ENCODE assay signal across 4 cellular contexts in the genomic region with DNA sequence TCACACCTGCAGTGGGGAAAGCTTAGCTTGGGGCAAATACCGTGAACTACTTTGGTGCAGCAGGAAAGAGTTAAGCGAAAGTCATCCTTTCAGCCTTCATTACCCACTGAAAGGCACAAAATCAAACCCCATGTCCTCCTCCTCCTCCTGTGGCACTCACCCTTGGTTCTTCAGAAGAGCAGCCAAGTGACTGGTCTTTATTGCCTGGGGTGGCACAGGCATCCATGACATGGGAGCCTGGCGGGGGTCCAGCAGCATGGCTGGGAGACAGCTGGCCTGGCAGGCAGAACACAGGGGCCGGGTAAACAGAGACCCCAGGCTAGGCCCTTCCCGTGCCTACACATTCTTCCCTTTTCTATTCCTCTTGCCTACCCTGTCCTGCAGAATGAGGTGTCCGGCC. TPM values are rescaled to one million over a fixed set of nuclear protein-coding genes. Genes with fewer than 3 reads are reported as not detected.
"Had no signal": no experiment of that assay in that cellular context is flagged by ENCODE, and none has a peak within 500 bp of the region (broad histone marks: within the 10 kb centered on the region; RNA-seq: fewer than 3 reads in every experiment).

No MANE protein-coding gene starts in this region.

RNA-seq across cellular contexts. Expression of a gene that starts 19.6 kb away (rescaled TPM):
- total RNA-seq: cerebellum, sigmoid colon, thoracic aorta, vagina had no signal
